ENCODE assay signal across 26 cellular contexts in the genomic region with DNA sequence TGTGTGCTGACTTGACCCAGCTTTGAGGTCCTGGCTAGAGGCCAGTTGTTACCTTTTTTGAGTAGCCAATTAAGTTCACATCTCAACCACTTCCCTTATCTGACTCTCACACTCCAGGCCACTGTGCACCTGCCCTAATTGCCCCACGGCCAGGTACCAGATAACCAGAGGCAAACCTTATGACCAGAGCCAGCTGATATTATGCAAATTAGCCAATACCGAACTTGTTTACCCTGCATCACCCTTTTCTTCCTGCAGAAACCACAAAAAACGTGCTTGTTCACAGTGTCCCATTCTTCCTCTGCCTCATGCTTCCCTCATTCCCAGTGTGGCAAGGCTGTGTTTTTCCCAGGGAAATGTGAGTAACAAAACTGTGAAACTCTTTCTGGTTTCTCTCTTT.
DNase-seq lines count a peak whose midpoint lies in the region; ATAC-seq, FAIRE-seq and TF ChIP-seq lines count a peak whose summit lies in the region.
"Had no signal": no experiment of that assay in that cellular context is flagged by ENCODE, and none has a peak within 500 bp of the region (broad histone marks: within the 10 kb centered on the region; RNA-seq: fewer than 3 reads in every experiment).

No MANE protein-coding gene starts in this region.

- H3K4me1 ChIP-seq in upper lobe of right lung: no peaks in the 10 kb centered on the region
- no peaks in the 10 kb centered on the region for H3K4me1 ChIP-seq in gastrocnemius medialis
- H3K4me1 ChIP-seq: Peyer's patch had no signal

- H3K36me3 ChIP-seq in bronchial epithelial cell (ENCODE audit: control insufficient read depth, insufficient read depth, low read length) (no peaks in the 10 kb centered on the region), upper lobe of right lung (no peaks in the 10 kb centered on the region), gastrocnemius medialis (no peaks in the 10 kb centered on the region)
- H3K36me3 ChIP-seq: Peyer's patch had no signal

- no peak overlapping the region for H3K27ac Mint-ChIP-seq in endothelial cell (ENCODE audit: unreplicated experiment)
- H3K27ac Mint-ChIP-seq: B cell; CD14-positive monocyte; CD8-positive, alpha-beta memory T cell had no signal

- no peaks in the 10 kb centered on the region for H3K9me3 Mint-ChIP-seq in endothelial cell (ENCODE audit: unreplicated experiment)

- peak; percentile 32 for FAIRE-seq in bronchial epithelial cell (lab: Jason Lieb, UNC)
- FAIRE-seq: GM18507, H54, HepG2 had no signal

- TF ChIP-seq POLR2A in gastrocnemius medialis (IDR thresholded peaks at IDR 0.05): no peak

- H3K27me3 Mint-ChIP-seq in endothelial cell (ENCODE audit: unreplicated experiment): no peaks in the 10 kb centered on the region
- H3K27me3 Mint-ChIP-seq: B cell; CD8-positive, alpha-beta memory T cell had no signal

- H3K4me3 Mint-ChIP-seq in endothelial cell (ENCODE audit: unreplicated experiment): no peak overlapping the region
- H3K4me3 Mint-ChIP-seq: B cell; CD14-positive monocyte; CD8-positive, alpha-beta memory T cell had no signal

- H3K27me3 ChIP-seq in bronchial epithelial cell (ENCODE audit: control insufficient read depth, insufficient read depth, low read length) (no peaks in the 10 kb centered on the region), upper lobe of right lung (no peaks in the 10 kb centered on the region), gastrocnemius medialis (no peaks in the 10 kb centered on the region)
- H3K27me3 ChIP-seq: Peyer's patch had no signal

- intact Hi-C loops in upper lobe of right lung (cut with DNase I): no loop called here
- intact Hi-C loops in gastrocnemius medialis (cut with DNase I; ENCODE audit: low total_unique reads): no loop called here

- no peaks in the 10 kb centered on the region for H3K4me1 Mint-ChIP-seq in endothelial cell (ENCODE audit: unreplicated experiment)
- H3K4me1 Mint-ChIP-seq: B cell; CD8-positive, alpha-beta memory T cell had no signal

- DNase-seq in NCI-H1105 treated with DMSO at 0.1 percent for 48 hours (lab: John Stamatoyannopoulos, UW) (peak; percentile 3), NCI-H1105 (lab: John Stamatoyannopoulos, UW) (no peak), NCI-H526 treated with DMSO at 0.1 percent for 48 hours (lab: John Stamatoyannopoulos, UW) (peak; percentile 7), bronchial epithelial cell (ENCODE audit: low read depth) (no peak), upper lobe of right lung (no peak), gastrocnemius medialis (no peak), DMS153 (lab: John Stamatoyannopoulos, UW) (no peak), endothelial cell (ENCODE audit: low spot score) (no peak)
- DNase-seq: CD8-positive, alpha-beta memory T cell; Karpas-422; MV-4-11; NCI-H187; NCI-H2081 treated with DMSO at 0.1 percent for 48 hours; NCI-H2171; NCI-H226; NCI-H510A; Peyer's patch; SIG-M5 had no signal

- H3K27ac ChIP-seq in upper lobe of right lung (no peak overlapping the region), gastrocnemius medialis (no peak overlapping the region)
- H3K27ac ChIP-seq: 22Rv1, HL-60, Peyer's patch, SK-N-MC had no signal

- no peaks in the 10 kb centered on the region for H3K9me3 ChIP-seq in upper lobe of right lung
- no peaks in the 10 kb centered on the region for H3K9me3 ChIP-seq in gastrocnemius medialis
- H3K9me3 ChIP-seq: Peyer's patch had no signal

- TF ChIP-seq CTCF in bronchial epithelial cell (IDR thresholded peaks at IDR 0.05; ENCODE audit: insufficient read depth, low read length, severe bottlenecking): no peak
- no peak for TF ChIP-seq CTCF in upper lobe of right lung (IDR thresholded peaks at IDR 0.05)
- no peak for TF ChIP-seq CTCF in gastrocnemius medialis (IDR thresholded peaks at IDR 0.05 in 4 of 5, conservative IDR thresholded peaks at IDR 0.05 in 1 of 5)
- TF ChIP-seq CTCF in endothelial cell (IDR thresholded peaks at IDR 0.05; ENCODE audit: unreplicated experiment): no peak

- no peak overlapping the region for H3K4me3 ChIP-seq in bronchial epithelial cell (ENCODE audit: low read depth, low read length)
- no peak overlapping the region for H3K4me3 ChIP-seq in upper lobe of right lung
- H3K4me3 ChIP-seq in gastrocnemius medialis: no peak overlapping the region
- H3K4me3 ChIP-seq: Peyer's patch, SK-N-MC had no signal

- in situ Hi-C loops in gastrocnemius medialis (cut with MboI; ENCODE audit: low sequenced_read_pairs in 4 of 4): no loop called here

- H3K36me3 Mint-ChIP-seq in endothelial cell (ENCODE audit: low read depth, unreplicated experiment): no peaks in the 10 kb centered on the region
- H3K36me3 Mint-ChIP-seq: CD14-positive monocyte; CD8-positive, alpha-beta memory T cell had no signal

- peak; percentile 42 for ATAC-seq in upper lobe of right lung
- no peak for ATAC-seq in gastrocnemius medialis
- ATAC-seq: HepG2 had no signal

Comparison
In these comparisons a context has a peak if more than half of its experiments do, and no peak if none do; other contexts are left out.
1. DNase-seq: peak in NCI-H1105 treated with DMSO at 0.1 percent for 48 hours (single experiment) and NCI-H526 treated with DMSO at 0.1 percent for 48 hours (single experiment); none in NCI-H1105 (single experiment), bronchial epithelial cell (single experiment), upper lobe of right lung (single experiment), gastrocnemius medialis (0 of 2), DMS153 (single experiment) and endothelial cell (single experiment).